1 cellular context compared by ENCODE assay signal in the genomic region with DNA sequence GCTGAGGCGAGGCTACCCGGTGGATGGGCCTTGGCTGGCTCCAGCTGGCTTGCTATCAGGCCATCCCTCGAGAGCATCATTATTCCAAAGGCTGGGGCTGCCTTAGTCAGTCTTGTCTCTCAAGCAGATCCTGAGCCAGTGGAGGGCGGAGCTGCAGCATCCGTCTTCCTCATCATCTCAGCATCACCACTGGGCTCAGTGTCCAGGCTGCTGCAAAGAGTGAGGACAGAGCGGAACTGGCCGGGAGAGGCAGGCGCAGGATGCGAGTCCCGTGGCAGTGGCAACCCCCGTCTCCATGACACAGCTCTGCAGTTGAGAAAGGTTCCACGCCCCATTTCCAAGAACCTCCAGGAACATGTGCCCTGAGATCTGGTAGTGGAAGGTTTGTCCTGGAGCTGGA.
A peak's percentile ranks its signal among the peaks of the same experiment; 100 is the strongest.
TF ChIP-seq lines count a peak whose summit lies in the region.

No MANE protein-coding gene starts in this region.

TF ChIP-seq in K562, 482 proteins besides CTCF, POLR2A, EP300 and RAD21:
- TF ChIP-seq RCOR1 (IDR thresholded peaks at IDR 0.05; ENCODE audit: borderline replicate concordance in 1 of 2, low read depth in 2 of 2, low read length in 2 of 2) (peak in 1 of 2 experiments; percentile 33; a peak in 1 of 4 replicates), CTBP1 (IDR thresholded peaks at IDR 0.05; ENCODE audit: borderline replicate concordance) (peak; percentile 80), TSC22D4 (tag; IDR thresholded peaks at IDR 0.05) (no peak)
- TF ChIP-seq, protein P1, sequence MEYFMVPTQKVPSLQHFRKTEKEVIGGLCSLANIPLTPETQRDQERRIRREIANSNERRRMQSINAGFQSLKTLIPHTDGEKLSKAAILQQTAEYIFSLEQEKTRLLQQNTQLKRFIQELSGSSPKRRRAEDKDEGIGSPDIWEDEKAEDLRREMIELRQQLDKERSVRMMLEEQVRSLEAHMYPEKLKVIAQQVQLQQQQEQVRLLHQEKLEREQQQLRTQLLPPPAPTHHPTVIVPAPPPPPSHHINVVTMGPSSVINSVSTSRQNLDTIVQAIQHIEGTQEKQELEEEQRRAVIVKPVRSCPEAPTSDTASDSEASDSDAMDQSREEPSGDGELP (CRISPR knock-in tag; IDR thresholded peaks at IDR 0.05; ENCODE audit: borderline replicate concordance): 0 out of 2 replicates have a peak, but pooled peaks have one; percentile 25
TF ChIP-seq in K562: peak in this region for 3.
